In the genomic region with DNA sequence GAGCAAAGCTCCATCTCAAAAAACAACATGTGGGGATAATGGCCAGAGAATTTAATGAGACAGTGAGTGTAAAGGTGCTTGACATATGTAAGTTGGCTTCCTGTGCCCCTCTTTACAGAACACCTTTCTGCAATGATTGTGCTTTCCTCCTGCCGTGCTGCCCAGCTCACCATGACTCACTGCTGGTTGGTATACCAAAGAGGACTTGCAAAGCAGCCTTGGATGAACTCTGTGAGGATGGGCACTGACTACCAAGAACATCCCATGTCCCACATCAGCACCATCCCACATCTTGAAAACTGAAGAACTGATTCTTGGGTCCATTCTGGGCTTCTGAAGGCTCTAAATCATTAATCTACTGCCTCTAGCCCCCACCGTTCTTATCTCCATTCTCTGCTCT, we compare ENCODE assay signal across 27 cellular contexts. TPM values are rescaled to one million over a fixed set of nuclear protein-coding genes. Genes with fewer than 3 reads are reported as not detected.
"Had no signal": no experiment of that assay in that cellular context is flagged by ENCODE, and none has a peak within 500 bp of the region (broad histone marks: within the 10 kb centered on the region; RNA-seq: fewer than 3 reads in every experiment).

No MANE protein-coding gene starts in this region.

- H3K4me1 ChIP-seq: ascending aorta, colonic mucosa, esophagus squamous epithelium, gastroesophageal sphincter, right lobe of liver, thyroid gland, upper lobe of right lung had no signal

- H3K27ac ChIP-seq: ascending aorta, brain microvascular endothelial cell, colonic mucosa, dorsolateral prefrontal cortex, esophagus squamous epithelium, gastroesophageal sphincter, right lobe of liver, skin epidermis, thyroid gland, upper lobe of right lung had no signal

- H3K4me3 Mint-ChIP-seq: activated T-helper 17 cell treated with anti-CD3 and anti-CD28 coated beads, Interleukin-2, amount 50 U/mL, for 72 hours; central memory CD8-positive, alpha-beta T cell; naive thymus-derived CD4-positive, alpha-beta T cell; neural crest cell; stimulated activated naive CD8-positive, alpha-beta T cell treated with anti-CD3 and anti-CD28 coated beads, Interleukin-15, Interleukin-2, amounts not matched to agents 100 ng/mL and 50 ng/mL, for 24 hours; T-helper 2 cell treated with Interferon-gamma antibody and Interleukin-4, amounts not matched to agents 5 μg/mL and 100 μg/mL, for 36 hours had no signal

- H3K36me3 Mint-ChIP-seq: naive thymus-derived CD4-positive, alpha-beta T cell had no signal

- ATAC-seq: activated naive CD4-positive, alpha-beta T cell treated with anti-CD3 and anti-CD28 coated beads, Interleukin-2, amount 50 U/mL, for 72 hours; activated T-helper 17 cell treated with anti-CD3 and anti-CD28 coated beads, Interleukin-2, amount 50 U/mL, for 72 hours; gastroesophageal sphincter; left lobe of liver; naive thymus-derived CD4-positive, alpha-beta T cell; right lobe of liver; upper lobe of right lung had no signal

- DNase-seq: activated CD4-positive, alpha-beta T cell treated with anti-CD3 and anti-CD28 coated beads for 1 hour; activated CD4-positive, alpha-beta T cell treated with anti-CD3 and anti-CD28 coated beads, Interleukin-2, amount 50 U/mL, for 1 hour; activated T-cell treated with anti-CD3 and anti-CD28 coated beads, Interleukin-2, amount 50 U/mL, for 1 hour; brain microvascular endothelial cell; colonic mucosa; dorsolateral prefrontal cortex; esophagus squamous epithelium; head of caudate nucleus; naive thymus-derived CD4-positive, alpha-beta T cell; occipital lobe; right lobe of liver; stimulated activated CD4-positive, alpha-beta T cell treated with anti-CD3 and anti-CD28 coated beads, Interleukin-1b, Interleukin-23, amount 100 ng/mL, for 48 hours; substantia nigra; thyroid gland; upper lobe of right lung had no signal

- H3K4me1 Mint-ChIP-seq: activated T-helper 17 cell treated with anti-CD3 and anti-CD28 coated beads, Interleukin-2, amount 50 U/mL, for 72 hours; central memory CD8-positive, alpha-beta T cell; naive thymus-derived CD4-positive, alpha-beta T cell; neural crest cell had no signal

- H3K9me3 Mint-ChIP-seq: activated T-helper 17 cell treated with anti-CD3 and anti-CD28 coated beads, Interleukin-2, amount 50 U/mL, for 72 hours; central memory CD8-positive, alpha-beta T cell; neural crest cell; stimulated activated naive CD8-positive, alpha-beta T cell treated with anti-CD3 and anti-CD28 coated beads, Interleukin-15, Interleukin-2, amounts not matched to agents 100 ng/mL and 50 ng/mL, for 24 hours; T-helper 2 cell treated with Interferon-gamma antibody and Interleukin-4, amounts not matched to agents 5 μg/mL and 100 μg/mL, for 36 hours had no signal

- H3K9me3 ChIP-seq: ascending aorta, colonic mucosa, right lobe of liver, thyroid gland, upper lobe of right lung had no signal

- H3K27me3 ChIP-seq: ascending aorta, brain microvascular endothelial cell, colonic mucosa, dorsolateral prefrontal cortex, right lobe of liver, thyroid gland, upper lobe of right lung had no signal

- H3K4me3 ChIP-seq: ascending aorta, colonic mucosa, dorsolateral prefrontal cortex, esophagus squamous epithelium, gastroesophageal sphincter, lung, right lobe of liver, skin epidermis, thyroid gland, upper lobe of right lung had no signal

- H3K27ac Mint-ChIP-seq: activated naive CD4-positive, alpha-beta T cell treated with anti-CD3 and anti-CD28 coated beads, Interleukin-2, amount 50 U/mL, for 72 hours; activated T-helper 17 cell treated with anti-CD3 and anti-CD28 coated beads, Interleukin-2, amount 50 U/mL, for 72 hours; naive thymus-derived CD4-positive, alpha-beta T cell; stimulated activated naive CD8-positive, alpha-beta T cell treated with anti-CD3 and anti-CD28 coated beads, Interleukin-15, Interleukin-2, amounts not matched to agents 100 ng/mL and 50 ng/mL, for 24 hours; T-helper 2 cell treated with Interferon-gamma antibody and Interleukin-4, amounts not matched to agents 5 μg/mL and 100 μg/mL, for 36 hours had no signal

- FAIRE-seq: islet of Langerhans had no signal

- H3K36me3 ChIP-seq: ascending aorta, brain microvascular endothelial cell, colonic mucosa, esophagus squamous epithelium, gastroesophageal sphincter, right lobe of liver, thyroid gland, upper lobe of right lung had no signal

RNA-seq across cellular contexts. Expression of a gene that starts 52.2 kb away (rescaled TPM):
- total RNA-seq: naive thymus-derived CD4-positive, alpha-beta T cell; upper lobe of right lung had no signal
- polyA plus RNA-seq: naive thymus-derived CD4-positive, alpha-beta T cell had no signal
